ENCODE assay signal across 10 cellular contexts in genomic region chrX:24260827-24261550, GRCh38. TPM values are rescaled to one million over a fixed set of nuclear protein-coding genes. Genes with fewer than 3 reads are reported as not detected.
DNase-seq lines count a peak whose midpoint lies in the region; ATAC-seq and TF ChIP-seq lines count a peak whose summit lies in the region.
"Had no signal": no experiment of that assay in that cellular context is flagged by ENCODE, and none has a peak within 500 bp of the region (broad histone marks: within the 10 kb centered on the region; RNA-seq: fewer than 3 reads in every experiment).

No MANE protein-coding gene starts in this region.

- ATAC-seq in HG03457 (IDR thresholded peaks at IDR 0.05; ENCODE audit: unreplicated experiment) (peak; percentile 76), mucosa of descending colon (peak; percentile 80), GM19397 (IDR thresholded peaks at IDR 0.05; ENCODE audit: unreplicated experiment) (no peak)
- peak; percentile 90 for ATAC-seq in activated naive CD8-positive, alpha-beta T cell treated with anti-CD3 and anti-CD28 coated beads, Interleukin-2, amount 10 ng/mL, durations not matched to agents 7 days and 5 days (ENCODE audit: low read depth)

- H3K4me2 ChIP-seq in BLaER1 treated with 17β-estradiol and CSF1 and Interleukin-3, amounts not matched to agents 10 nM and 100 nM: peak overlapping the region; percentile 35 to 80 (median 55)

- peaks cover 0 to 13% (median 0%) of the 10 kb centered on the region in 11 experiments; a peak in 3 of 22 replicates for H3K27me3 ChIP-seq in BLaER1 treated with 17β-estradiol and CSF1 and Interleukin-3, amounts not matched to agents 10 nM and 100 nM

- peaks cover 18% of the 10 kb centered on the region for H3K4me1 Mint-ChIP-seq in activated naive CD8-positive, alpha-beta T cell treated with anti-CD3 and anti-CD28 coated beads, Interleukin-2, amount 10 ng/mL, durations not matched to agents 7 days and 5 days
- no peaks in the 10 kb centered on the region for H3K4me1 Mint-ChIP-seq in glutamatergic neuron (ENCODE audit: low read depth, unreplicated experiment)

- POLR2A ChIA-PET in activated naive CD8-positive, alpha-beta T cell treated with anti-CD3 and anti-CD28 coated beads, Interleukin-2, amount 10 ng/mL, durations not matched to agents 7 days and 5 days (lab: Charles Lee): no interaction called here

- no peaks in the 10 kb centered on the region for H3K36me3 ChIP-seq in BLaER1 treated with 17β-estradiol and CSF1 and Interleukin-3, amounts not matched to agents 10 nM and 100 nM
- H3K36me3 ChIP-seq in mucosa of descending colon (ENCODE audit: low read depth): no peaks in the 10 kb centered on the region
- H3K36me3 ChIP-seq: thoracic aorta had no signal

- H3K9me3 ChIP-seq in BLaER1 treated with 17β-estradiol and CSF1 and Interleukin-3, amounts not matched to agents 10 nM and 100 nM (replicated peaks in 1 of 11): peaks cover 0 to 5% (median 0%) of the 10 kb centered on the region in 11 experiments; a peak in 1 of 22 replicates
- H3K9me3 ChIP-seq in mucosa of descending colon: no peaks in the 10 kb centered on the region
- H3K9me3 ChIP-seq: thoracic aorta had no signal

- no peak overlapping the region for H3K4me3 ChIP-seq in BLaER1 treated with 17β-estradiol and CSF1 and Interleukin-3, amounts not matched to agents 10 nM and 100 nM
- no peak overlapping the region for H3K4me3 ChIP-seq in mucosa of descending colon
- H3K4me3 ChIP-seq: thoracic aorta had no signal

- intact Hi-C loops in mucosa of descending colon (cut with DNase I, micrococcal nuclease): no loop called here

- peak overlapping the region; percentile 41 for H3K4me3 Mint-ChIP-seq in activated naive CD8-positive, alpha-beta T cell treated with anti-CD3 and anti-CD28 coated beads, Interleukin-2, amount 10 ng/mL, durations not matched to agents 7 days and 5 days
- no peak overlapping the region for H3K4me3 Mint-ChIP-seq in glutamatergic neuron (ENCODE audit: unreplicated experiment)

- no peaks in the 10 kb centered on the region for H4K20me1 ChIP-seq in BLaER1 treated with 17β-estradiol and CSF1 and Interleukin-3, amounts not matched to agents 10 nM and 100 nM

- no peak for DNase-seq in activated naive CD8-positive, alpha-beta T cell treated with anti-CD3 and anti-CD28 coated beads, Interleukin-2, amount 10 ng/mL, durations not matched to agents 7 days and 5 days
- DNase-seq in mucosa of descending colon (peak in 2 of 3 donors; percentile 25 to 55), amniotic stem cell (lab: John Stamatoyannopoulos, UW) (no peak), DMS114 treated with DMSO at 0.1 percent for 48 hours (lab: John Stamatoyannopoulos, UW; ENCODE audit: unreplicated experiment) (no peak), glutamatergic neuron (no peak)

- H3K4me1 ChIP-seq in BLaER1 treated with 17β-estradiol and CSF1 and Interleukin-3, amounts not matched to agents 10 nM and 100 nM: peaks cover 12 to 39% (median 15%) of the 10 kb centered on the region in 10 experiments
- H3K4me1 ChIP-seq in mucosa of descending colon (ENCODE audit: low read depth): no peaks in the 10 kb centered on the region

- no peaks in the 10 kb centered on the region for H3K27me3 Mint-ChIP-seq in activated naive CD8-positive, alpha-beta T cell treated with anti-CD3 and anti-CD28 coated beads, Interleukin-2, amount 10 ng/mL, durations not matched to agents 7 days and 5 days
- no peaks in the 10 kb centered on the region for H3K27me3 Mint-ChIP-seq in glutamatergic neuron (ENCODE audit: unreplicated experiment)

- peak overlapping the region; percentile 84 for H3K27ac Mint-ChIP-seq in activated naive CD8-positive, alpha-beta T cell treated with anti-CD3 and anti-CD28 coated beads, Interleukin-2, amount 10 ng/mL, durations not matched to agents 7 days and 5 days
- H3K27ac Mint-ChIP-seq in glutamatergic neuron (ENCODE audit: unreplicated experiment): no peak overlapping the region

- no peaks in the 10 kb centered on the region for H3K36me3 Mint-ChIP-seq in activated naive CD8-positive, alpha-beta T cell treated with anti-CD3 and anti-CD28 coated beads, Interleukin-2, amount 10 ng/mL, durations not matched to agents 7 days and 5 days
- no peaks in the 10 kb centered on the region for H3K36me3 Mint-ChIP-seq in glutamatergic neuron (ENCODE audit: unreplicated experiment)

- H3K9me3 Mint-ChIP-seq in activated naive CD8-positive, alpha-beta T cell treated with anti-CD3 and anti-CD28 coated beads, Interleukin-2, amount 10 ng/mL, durations not matched to agents 7 days and 5 days: no peaks in the 10 kb centered on the region
- H3K9me3 Mint-ChIP-seq in glutamatergic neuron (ENCODE audit: unreplicated experiment): no peaks in the 10 kb centered on the region

- peak overlapping the region in 9 of 11 experiments; percentile 19 to 81 (median 53); a peak in 16 of 22 replicates for H3K27ac ChIP-seq in BLaER1 treated with 17β-estradiol and CSF1 and Interleukin-3, amounts not matched to agents 10 nM and 100 nM
- H3K27ac ChIP-seq: thoracic aorta had no signal

- no peak for TF ChIP-seq CTCF in mucosa of descending colon (IDR thresholded peaks at IDR 0.05)
- no peak for TF ChIP-seq CTCF in glutamatergic neuron (IDR thresholded peaks at IDR 0.05; ENCODE audit: partially characterized antibody, unreplicated experiment)

- H3K9ac ChIP-seq in BLaER1 treated with 17β-estradiol and CSF1 and Interleukin-3, amounts not matched to agents 10 nM and 100 nM: peak overlapping the region in 4 of 11 experiments; percentile 17 to 59 (median 40); a peak in 3 of 22 replicates

RNA-seq across cellular contexts. Expression of gene SUPT20HL2, which starts 52.9 kb away (rescaled TPM):
- not detected for total RNA-seq in activated naive CD8-positive, alpha-beta T cell treated with anti-CD3 and anti-CD28 coated beads, Interleukin-2, amount 10 ng/mL, durations not matched to agents 7 days and 5 days
- under 1 TPM in 1 of 3 donors, not detected in 2; 0.12 TPM for total RNA-seq in mucosa of descending colon
- 0.22 TPM for total RNA-seq in glutamatergic neuron (ENCODE audit: unreplicated experiment)
- total RNA-seq: T-helper 1 cell treated with Interleukin-12 subunit alpha and Interleukin-12 subunit beta and Interleukin-4 antibody, amounts not matched to agents 30 ng/mL and 1 ng/mL, for 36 hours; thoracic aorta had no signal

Comparison
In these comparisons a context has a peak if more than half of its experiments do, and no peak if none do; other contexts are left out.
1. DNase-seq: peak in mucosa of descending colon (2 of 3); none in activated naive CD8-positive, alpha-beta T cell treated with anti-CD3 and anti-CD28 coated beads, Interleukin-2, amount 10 ng/mL, durations not matched to agents 7 days and 5 days (single experiment), amniotic stem cell (single experiment), DMS114 treated with DMSO at 0.1 percent for 48 hours (single experiment) and glutamatergic neuron (single experiment).